Comparison of ENCODE assay signal across 8 cellular contexts in the genomic region with DNA sequence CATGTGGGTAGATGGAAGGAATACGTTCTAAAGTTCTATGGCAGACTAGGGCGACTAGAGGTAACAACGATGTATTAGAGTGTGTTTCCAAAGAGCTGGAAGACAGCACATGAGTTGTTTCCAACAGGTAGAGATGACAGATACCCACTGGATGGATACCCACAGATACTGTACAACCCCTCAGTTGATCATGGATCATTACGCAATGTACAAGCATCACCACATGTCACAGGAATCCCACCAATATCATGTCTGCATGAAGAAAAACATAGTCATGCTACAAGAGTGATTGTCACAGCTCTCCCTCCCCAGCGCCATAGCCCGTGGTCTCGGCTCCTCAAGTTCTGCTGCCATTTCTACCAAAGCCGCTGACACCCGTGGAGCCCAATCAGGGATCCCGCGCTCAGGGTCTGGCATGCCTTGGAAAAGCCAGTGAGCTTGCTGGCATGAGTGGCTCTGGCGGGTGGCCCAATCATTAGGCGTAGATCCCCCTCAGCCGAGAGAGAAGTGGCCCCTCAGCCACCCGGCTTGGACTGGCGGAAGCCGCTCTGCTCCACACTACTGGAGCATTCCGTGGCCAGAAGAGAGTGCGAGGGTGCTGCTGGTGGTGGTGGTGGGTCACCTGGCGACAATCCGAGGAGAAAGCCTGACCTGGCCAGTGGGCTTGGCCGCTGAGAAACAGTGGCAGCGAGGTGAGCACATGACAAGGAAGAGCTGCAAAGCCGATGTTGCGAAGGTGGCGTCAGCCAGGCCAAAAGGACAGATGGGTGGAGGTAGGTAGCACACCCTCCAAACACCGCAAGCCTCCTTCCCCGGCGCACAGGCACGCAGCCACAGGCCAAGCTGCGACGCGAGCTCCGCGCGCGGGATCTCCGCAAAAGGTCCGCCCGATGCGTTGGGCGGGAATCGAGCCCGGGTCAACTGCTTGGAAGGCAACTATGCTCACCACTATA.
DNase-seq lines count a peak whose midpoint lies in the region; ATAC-seq and TF ChIP-seq lines count a peak whose summit lies in the region.

No MANE protein-coding gene starts in this region.

- H3K27me3 ChIP-seq in esophagus muscularis mucosa (peaks cover 0 to 59% (median 13%) of the 10 kb centered on the region in 4 donors), rectal smooth muscle tissue (ENCODE audit: control insufficient read depth, insufficient read depth, low read length) (peaks cover 18% of the 10 kb centered on the region)

- no peak for TF ChIP-seq CTCF in esophagus muscularis mucosa (IDR thresholded peaks at IDR 0.05)
- no peak for TF ChIP-seq CTCF in RWPE1 (conservative IDR thresholded peaks at IDR 0.05; ENCODE audit: low read depth)

- H3K4me3 Mint-ChIP-seq in T-helper 17 cell, result peak overlapping the region; percentile 86

- WGBS in esophagus muscularis mucosa, result 42% methylated on average over 13 of the region's 44 CpGs

- H3K27ac Mint-ChIP-seq in T-helper 17 cell, result no peak overlapping the region

- H3K4me3 ChIP-seq in esophagus muscularis mucosa, result peak overlapping the region; percentile 53 to 80 (median 62)
- peak overlapping the region; percentile 61 for H3K4me3 ChIP-seq in rectal smooth muscle tissue (ENCODE audit: low read length)

- peaks cover 6% of the 10 kb centered on the region for H3K4me1 Mint-ChIP-seq in T-helper 17 cell

- peaks cover 45% of the 10 kb centered on the region for H3K27me3 Mint-ChIP-seq in T-helper 17 cell

- POLR2A ChIA-PET in RWPE1 (lab: Yijun Ruan, JAX; ENCODE audit: low non-redundant PET), result interaction anchor here (0.6 kb wide), 1 partner anchor 15 kb away, joined by 3 read pairs; no protein-coding TSS in a partner anchor

- TF ChIP-seq POLR2A in esophagus muscularis mucosa (IDR thresholded peaks at IDR 0.05; ENCODE audit: low read depth), result no peak

- intact Hi-C loops in esophagus muscularis mucosa (cut with DNase I), result no loop called here

- no peak for TF ChIP-seq EP300 in esophagus muscularis mucosa (IDR thresholded peaks at IDR 0.05)

- H3K36me3 ChIP-seq in esophagus muscularis mucosa (no peaks in the 10 kb centered on the region), rectal smooth muscle tissue (ENCODE audit: control insufficient read depth, insufficient read depth, low read length) (no peaks in the 10 kb centered on the region)

- no peak overlapping the region for H3K27ac ChIP-seq in esophagus muscularis mucosa (replicated peaks in 1 of 4)
- H3K27ac ChIP-seq in rectal smooth muscle tissue (ENCODE audit: low read depth, low read length), result no peak overlapping the region
- no peak overlapping the region for H3K27ac ChIP-seq in RWPE1

- peaks cover 5% of the 10 kb centered on the region for H3K36me3 Mint-ChIP-seq in T-helper 17 cell (ENCODE audit: low read depth)

- CTCF ChIA-PET in RWPE1 (lab: Yijun Ruan, JAX), result interaction anchor here (0.5 to 1.3 kb wide), 7 partner anchors 10 to 154 kb away, joined by 3 to 6 read pairs (median 3); no protein-coding TSS in a partner anchor

- peaks cover 0 to 13% (median 11%) of the 10 kb centered on the region in 4 donors for H3K4me1 ChIP-seq in esophagus muscularis mucosa
- H3K4me1 ChIP-seq in rectal smooth muscle tissue (ENCODE audit: control insufficient read depth, insufficient read depth, low read length), result no peaks in the 10 kb centered on the region

- H3K9me3 ChIP-seq in T-helper 17 cell (ENCODE audit: control insufficient read depth, low read length, poor library complexity, severe bottlenecking), result no peaks in the 10 kb centered on the region
- H3K9me3 ChIP-seq in esophagus muscularis mucosa, result no peaks in the 10 kb centered on the region

- DNase-seq in H4 (ENCODE audit: low spot score) (peak; percentile 30), T-helper 17 cell (no peak), esophagus muscularis mucosa (ENCODE audit: extremely low spot score) (no peak), RWPE1 (ENCODE audit: low spot score) (no peak), NCI-H1092 (lab: John Stamatoyannopoulos, UW) (no peak)

- no peak overlapping the region for H3K9ac ChIP-seq in rectal smooth muscle tissue (ENCODE audit: low read length)

- ATAC-seq in T-helper 17 cell (no peak), GM21360 (IDR thresholded peaks at IDR 0.05; ENCODE audit: unreplicated experiment) (no peak), HG02981 (IDR thresholded peaks at IDR 0.05; ENCODE audit: unreplicated experiment) (no peak)
